1 cellular context compared by ENCODE assay signal in the genomic region with DNA sequence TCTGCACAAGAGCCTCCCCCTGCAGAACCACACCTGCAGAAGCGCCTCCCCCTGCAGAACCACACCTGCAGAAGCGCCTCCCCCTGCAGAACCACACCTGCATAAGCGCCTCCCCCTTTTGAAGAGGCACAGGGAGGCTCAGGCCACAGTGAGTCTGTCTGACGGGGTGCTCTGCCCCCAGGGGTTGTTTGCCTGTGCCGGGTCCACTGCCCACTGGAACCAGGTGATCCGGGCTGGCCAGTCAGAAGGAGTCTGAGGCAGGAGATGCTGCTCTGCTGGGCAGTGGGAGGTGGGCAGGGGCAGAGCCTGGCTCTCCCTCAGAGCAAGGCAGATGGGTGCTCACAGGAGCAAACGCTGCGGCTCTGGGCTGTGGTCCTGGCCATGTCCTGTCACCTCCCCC.
TF ChIP-seq lines count a peak whose summit lies in the region.

No MANE protein-coding gene starts in this region.

TF ChIP-seq in GM23338, 12 proteins besides CTCF, POLR2A, EP300 and RAD21 (continued from another document):
- TF ChIP-seq, protein P1, sequence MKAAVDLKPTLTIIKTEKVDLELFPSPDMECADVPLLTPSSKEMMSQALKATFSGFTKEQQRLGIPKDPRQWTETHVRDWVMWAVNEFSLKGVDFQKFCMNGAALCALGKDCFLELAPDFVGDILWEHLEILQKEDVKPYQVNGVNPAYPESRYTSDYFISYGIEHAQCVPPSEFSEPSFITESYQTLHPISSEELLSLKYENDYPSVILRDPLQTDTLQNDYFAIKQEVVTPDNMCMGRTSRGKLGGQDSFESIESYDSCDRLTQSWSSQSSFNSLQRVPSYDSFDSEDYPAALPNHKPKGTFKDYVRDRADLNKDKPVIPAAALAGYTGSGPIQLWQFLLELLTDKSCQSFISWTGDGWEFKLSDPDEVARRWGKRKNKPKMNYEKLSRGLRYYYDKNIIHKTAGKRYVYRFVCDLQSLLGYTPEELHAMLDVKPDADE (IDR thresholded peaks at IDR 0.05) = no peak
- TF ChIP-seq EZH2phosphoT487 (IDR thresholded peaks at IDR 0.05; ENCODE audit: unreplicated experiment) = no peak
- TF ChIP-seq CREB1 (CRISPR knock-in tag; IDR thresholded peaks at IDR 0.05; ENCODE audit: low read depth) = no peak
- TF ChIP-seq NANOG (IDR thresholded peaks at IDR 0.05; ENCODE audit: borderline replicate concordance) = no peak
- TF ChIP-seq, protein P2, sequence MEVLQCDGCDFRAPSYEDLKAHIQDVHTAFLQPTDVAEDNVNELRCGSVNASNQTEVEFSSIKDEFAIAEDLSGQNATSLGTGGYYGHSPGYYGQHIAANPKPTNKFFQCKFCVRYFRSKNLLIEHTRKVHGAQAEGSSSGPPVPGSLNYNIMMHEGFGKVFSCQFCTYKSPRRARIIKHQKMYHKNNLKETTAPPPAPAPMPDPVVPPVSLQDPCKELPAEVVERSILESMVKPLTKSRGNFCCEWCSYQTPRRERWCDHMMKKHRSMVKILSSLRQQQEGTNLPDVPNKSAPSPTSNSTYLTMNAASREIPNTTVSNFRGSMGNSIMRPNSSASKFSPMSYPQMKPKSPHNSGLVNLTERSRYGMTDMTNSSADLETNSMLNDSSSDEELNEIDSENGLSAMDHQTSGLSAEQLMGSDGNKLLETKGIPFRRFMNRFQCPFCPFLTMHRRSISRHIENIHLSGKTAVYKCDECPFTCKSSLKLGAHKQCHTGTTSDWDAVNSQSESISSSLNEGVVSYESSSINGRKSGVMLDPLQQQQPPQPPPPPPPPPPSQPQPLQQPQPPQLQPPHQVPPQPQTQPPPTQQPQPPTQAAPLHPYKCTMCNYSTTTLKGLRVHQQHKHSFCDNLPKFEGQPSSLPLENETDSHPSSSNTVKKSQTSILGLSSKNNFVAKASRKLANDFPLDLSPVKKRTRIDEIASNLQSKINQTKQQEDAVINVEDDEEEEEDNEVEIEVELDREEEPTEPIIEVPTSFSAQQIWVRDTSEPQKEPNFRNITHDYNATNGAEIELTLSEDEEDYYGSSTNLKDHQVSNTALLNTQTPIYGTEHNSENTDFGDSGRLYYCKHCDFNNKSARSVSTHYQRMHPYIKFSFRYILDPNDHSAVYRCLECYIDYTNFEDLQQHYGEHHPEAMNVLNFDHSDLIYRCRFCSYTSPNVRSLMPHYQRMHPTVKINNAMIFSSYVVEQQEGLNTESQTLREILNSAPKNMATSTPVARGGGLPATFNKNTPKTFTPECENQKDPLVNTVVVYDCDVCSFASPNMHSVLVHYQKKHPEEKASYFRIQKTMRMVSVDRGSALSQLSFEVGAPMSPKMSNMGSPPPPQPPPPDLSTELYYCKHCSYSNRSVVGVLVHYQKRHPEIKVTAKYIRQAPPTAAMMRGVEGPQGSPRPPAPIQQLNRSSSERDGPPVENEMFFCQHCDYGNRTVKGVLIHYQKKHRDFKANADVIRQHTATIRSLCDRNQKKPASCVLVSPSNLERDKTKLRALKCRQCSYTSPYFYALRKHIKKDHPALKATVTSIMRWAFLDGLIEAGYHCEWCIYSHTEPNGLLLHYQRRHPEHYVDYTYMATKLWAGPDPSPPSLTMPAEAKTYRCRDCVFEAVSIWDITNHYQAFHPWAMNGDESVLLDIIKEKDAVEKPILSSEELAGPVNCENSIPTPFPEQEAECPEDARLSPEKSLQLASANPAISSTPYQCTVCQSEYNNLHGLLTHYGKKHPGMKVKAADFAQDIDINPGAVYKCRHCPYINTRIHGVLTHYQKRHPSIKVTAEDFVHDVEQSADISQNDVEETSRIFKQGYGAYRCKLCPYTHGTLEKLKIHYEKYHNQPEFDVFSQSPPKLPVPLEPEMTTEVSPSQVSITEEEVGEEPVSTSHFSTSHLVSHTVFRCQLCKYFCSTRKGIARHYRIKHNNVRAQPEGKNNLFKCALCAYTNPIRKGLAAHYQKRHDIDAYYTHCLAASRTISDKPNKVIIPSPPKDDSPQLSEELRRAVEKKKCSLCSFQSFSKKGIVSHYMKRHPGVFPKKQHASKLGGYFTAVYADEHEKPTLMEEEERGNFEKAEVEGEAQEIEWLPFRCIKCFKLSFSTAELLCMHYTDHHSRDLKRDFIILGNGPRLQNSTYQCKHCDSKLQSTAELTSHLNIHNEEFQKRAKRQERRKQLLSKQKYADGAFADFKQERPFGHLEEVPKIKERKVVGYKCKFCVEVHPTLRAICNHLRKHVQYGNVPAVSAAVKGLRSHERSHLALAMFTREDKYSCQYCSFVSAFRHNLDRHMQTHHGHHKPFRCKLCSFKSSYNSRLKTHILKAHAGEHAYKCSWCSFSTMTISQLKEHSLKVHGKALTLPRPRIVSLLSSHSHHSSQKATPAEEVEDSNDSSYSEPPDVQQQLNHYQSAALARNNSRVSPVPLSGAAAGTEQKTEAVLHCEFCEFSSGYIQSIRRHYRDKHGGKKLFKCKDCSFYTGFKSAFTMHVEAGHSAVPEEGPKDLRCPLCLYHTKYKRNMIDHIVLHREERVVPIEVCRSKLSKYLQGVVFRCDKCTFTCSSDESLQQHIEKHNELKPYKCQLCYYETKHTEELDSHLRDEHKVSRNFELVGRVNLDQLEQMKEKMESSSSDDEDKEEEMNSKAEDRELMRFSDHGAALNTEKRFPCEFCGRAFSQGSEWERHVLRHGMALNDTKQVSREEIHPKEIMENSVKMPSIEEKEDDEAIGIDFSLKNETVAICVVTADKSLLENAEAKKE (CRISPR knock-in tag; IDR thresholded peaks at IDR 0.05) = no peak
- TF ChIP-seq POLR2AphosphoS5 (IDR thresholded peaks at IDR 0.05; ENCODE audit: low read depth) = no peak
TF ChIP-seq in GM23338: peak in this region for 0.
